Comparison of ENCODE assay signal across 26 cellular contexts in the genomic region with DNA sequence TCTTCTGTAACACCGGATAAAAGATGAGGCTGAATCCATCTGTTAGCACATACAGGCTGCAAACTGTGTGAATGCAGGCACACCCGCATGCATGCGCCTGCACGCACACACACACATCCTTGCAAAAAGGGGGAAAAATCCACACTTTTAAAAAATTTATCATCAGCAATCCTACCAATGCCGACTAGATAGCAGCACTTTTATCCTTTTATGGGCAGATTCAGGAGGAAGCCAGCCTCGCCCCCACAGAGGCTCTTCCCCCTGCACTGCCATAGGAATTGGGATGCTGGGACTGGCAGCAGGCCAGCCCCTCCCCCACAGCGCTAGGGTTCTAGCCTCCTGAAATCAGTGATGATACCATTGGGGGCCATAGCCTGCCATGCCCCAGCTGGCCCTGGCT. TPM values are rescaled to one million over a fixed set of nuclear protein-coding genes. Genes with fewer than 3 reads are reported as not detected.
A peak's percentile ranks its signal among the peaks of the same experiment; 100 is the strongest.
DNase-seq lines count a peak whose midpoint lies in the region; ATAC-seq and TF ChIP-seq lines count a peak whose summit lies in the region.
"Had no signal": no experiment of that assay in that cellular context is flagged by ENCODE, and none has a peak within 500 bp of the region (broad histone marks: within the 10 kb centered on the region; RNA-seq: fewer than 3 reads in every experiment).

No MANE protein-coding gene starts in this region.

- 0 out of 2 replicates have a peak overlapping the region, but pooled peaks have one; percentile 8 for H3K9ac ChIP-seq in BLaER1
- H3K9ac ChIP-seq in trophoblast cell (ENCODE audit: low read length) = no peak overlapping the region

- H3K27me3 ChIP-seq in BLaER1 = no peaks in the 10 kb centered on the region
- no peaks in the 10 kb centered on the region for H3K27me3 ChIP-seq in SJCRH30
- H3K27me3 ChIP-seq in trophoblast cell (ENCODE audit: insufficient read depth, low read length) = no peaks in the 10 kb centered on the region
- no peaks in the 10 kb centered on the region for H3K27me3 ChIP-seq in brain microvascular endothelial cell (replicated peaks)
- H3K27me3 ChIP-seq: right lobe of liver, upper lobe of right lung had no signal

- no peak for TF ChIP-seq POLR2A in erythroblast (IDR thresholded peaks at IDR 0.05; ENCODE audit: low read length)

- peak overlapping the region; percentile 89 for H4K91ac ChIP-seq in trophoblast cell (ENCODE audit: low read depth, low read length)

- no peak overlapping the region for H4K12ac ChIP-seq in trophoblast cell (ENCODE audit: low read depth, low read length)

- in situ Hi-C loops in brain microvascular endothelial cell (cut with HindIII; ENCODE audit: low pct_ligation_motif_present, low sequenced_read_pairs) = no loop called here

- no peak for TF ChIP-seq CTCF in brain microvascular endothelial cell (IDR thresholded peaks at IDR 0.05; ENCODE audit: low read depth, low read length, missing control alignments)

- H2BK12ac ChIP-seq in trophoblast cell (ENCODE audit: low read length) = peak overlapping the region; percentile 65

- POLR2A ChIA-PET in HEK293T (lab: Yijun Ruan, JAX) = no interaction called here

- peak overlapping the region; percentile 63 for H3K18ac ChIP-seq in trophoblast cell (ENCODE audit: low read length)

- H4K8ac ChIP-seq in trophoblast cell (ENCODE audit: low read depth, low read length) = no peak overlapping the region

- H3K9me3 ChIP-seq in BLaER1 (peaks cover 7% of the 10 kb centered on the region; the same call in 1 of the 2 replicates), SJCRH30 (replicated peaks) (no peaks in the 10 kb centered on the region), trophoblast cell (ENCODE audit: insufficient read depth, low read depth, low read length) (no peaks in the 10 kb centered on the region)
- H3K9me3 ChIP-seq: A549, right lobe of liver, upper lobe of right lung had no signal

- H3K79me1 ChIP-seq in trophoblast cell (ENCODE audit: low read length) = peaks cover 7% of the 10 kb centered on the region

- WGBS in trophoblast cell (ENCODE audit: extremely low coverage, insufficient coverage, insufficient read length) = no CpG with 5 or more reads among the region's 7 CpGs

- peaks cover 3% of the 10 kb centered on the region for H3K79me2 ChIP-seq in trophoblast cell (ENCODE audit: control insufficient read depth, insufficient read depth, low read length, poor library complexity)

- peak overlapping the region; percentile 87 for H3K14ac ChIP-seq in trophoblast cell (ENCODE audit: low read length)

- peaks cover 4% of the 10 kb centered on the region; the same call in 1 of the 2 replicates for H4K20me1 ChIP-seq in BLaER1

- peak overlapping the region; percentile 72 for H2BK5ac ChIP-seq in trophoblast cell (ENCODE audit: low read depth, low read length, poor library complexity)

- peak overlapping the region; percentile 35 for H2AK5ac ChIP-seq in trophoblast cell (ENCODE audit: low read length)

- H3K4me1 ChIP-seq in BLaER1 = peaks cover 64% of the 10 kb centered on the region
- H3K4me1 ChIP-seq in SJCRH30 = peaks cover 37% of the 10 kb centered on the region
- peaks cover 13 to 18% of the 10 kb centered on the region in 2 experiments for H3K4me1 ChIP-seq in trophoblast cell (ENCODE audit: control insufficient read depth in 1 of 2, insufficient read depth in 2 of 2, low read length in 2 of 2)
- H3K4me1 ChIP-seq: A549, right lobe of liver had no signal

- peak overlapping the region; percentile 58 for H3K4ac ChIP-seq in trophoblast cell (ENCODE audit: low read depth, low read length)

- no peak for ATAC-seq in HG02571 (IDR thresholded peaks at IDR 0.05; ENCODE audit: unreplicated experiment)
- ATAC-seq: A549; activated CD4-positive, alpha-beta T cell treated with anti-CD3 and anti-CD28 coated beads for 36 hours; activated CD8-positive, alpha-beta T cell treated with anti-CD3 and anti-CD28 coated beads, Interleukin-2, amount 10 ng/mL, durations not matched to agents 7 days and 5 days; activated T-helper 17 cell treated with anti-CD3 and anti-CD28 coated beads, Interleukin-2, amount 50 U/mL, for 72 hours; CD8-positive, alpha-beta T cell; GM12878; stimulated activated effector memory CD8-positive, alpha-beta T cell treated with anti-CD3 and anti-CD28 coated beads, Interleukin-12 subunit alpha, Interleukin-12 subunit beta, amount 100 ng/mL, for 72 hours had no signal

- H2AFZ ChIP-seq in trophoblast cell (ENCODE audit: insufficient read depth, low read length, poor library complexity) = no peak overlapping the region

- H3K4me3 ChIP-seq in BLaER1 = no peak overlapping the region
- H3K4me3 ChIP-seq in SJCRH30 = no peak overlapping the region
- H3K4me3 ChIP-seq in trophoblast cell (ENCODE audit: low read depth, low read length) = no peak overlapping the region
- H3K4me3 ChIP-seq in brain microvascular endothelial cell (ENCODE audit: low read depth, low read length) = no peak overlapping the region
- H3K4me3 ChIP-seq: A549, GM12878, right lobe of liver, upper lobe of right lung had no signal

- H3K36me3 ChIP-seq in BLaER1 (0 out of 2 replicates have a peak, but pooled peaks cover 3% of the 10 kb centered on the region), SJCRH30 (peaks cover 7% of the 10 kb centered on the region; the same call in 1 of the 2 replicates), trophoblast cell (ENCODE audit: control insufficient read depth in 1 of 2, insufficient read depth in 2 of 2, low read length in 2 of 2) (peaks cover 4 to 7% of the 10 kb centered on the region in 2 experiments), brain microvascular endothelial cell (replicated peaks) (no peaks in the 10 kb centered on the region)
- H3K36me3 ChIP-seq: right lobe of liver, upper lobe of right lung had no signal

- H3K27ac ChIP-seq in BLaER1 (peak overlapping the region; percentile 36; the same call in 1 of the 2 replicates), SJCRH30 (peak overlapping the region; percentile 89), trophoblast cell (ENCODE audit: low read depth, low read length) (peak overlapping the region; percentile 30), brain microvascular endothelial cell (no peak overlapping the region)
- H3K27ac ChIP-seq: A549, right lobe of liver, upper lobe of right lung had no signal

- CTCF ChIA-PET in HEK293T (lab: Yijun Ruan, JAX) = no interaction called here

- DNase-seq in SJCRH30 (peak in 1 of 2 experiments; percentile 37), erythroblast (lab: John Stamatoyannopoulos, UW) (peak; percentile 17 to 55), trophoblast cell (peak in 1 of 2 donors; percentile 29), brain microvascular endothelial cell (no peak), NCI-H510A (lab: John Stamatoyannopoulos, UW) (no peak), HEK293T (ENCODE audit: extremely low spot score) (no peak)
- DNase-seq: activated CD4-positive, alpha-beta T cell treated with anti-CD3 and anti-CD28 coated beads for 36 hours; activated CD8-positive, alpha-beta T cell treated with anti-CD3 and anti-CD28 coated beads, Interleukin-2, amount 10 ng/mL, durations not matched to agents 7 days and 5 days; activated naive CD4-positive, alpha-beta T cell treated with anti-CD3 and anti-CD28 coated beads, Interleukin-2, amount 50 U/mL, for 16 hours; AML-193; amniotic stem cell; CD8-positive, alpha-beta T cell; effector CD8-positive, alpha-beta T cell; HCEC 1CT; mesendoderm; NCI-H446 treated with DMSO at 0.1 percent for 48 hours; right lobe of liver; SHP77 treated with DMSO at 0.1 percent for 48 hours; stimulated activated CD4-positive, alpha-beta T cell treated with anti-CD3 and anti-CD28 coated beads, Interleukin-4, amount 100 ng/mL, for 4 hours; upper lobe of right lung had no signal

- no peak overlapping the region for H3K23ac ChIP-seq in trophoblast cell (ENCODE audit: low read length)

- peak overlapping the region; percentile 81 for H3K4me2 ChIP-seq in BLaER1
- H3K4me2 ChIP-seq in trophoblast cell (ENCODE audit: low read length) = no peak overlapping the region
- H3K4me2 ChIP-seq: A549 had no signal

- peak overlapping the region; percentile 94 for H2BK120ac ChIP-seq in trophoblast cell (ENCODE audit: insufficient read depth, low read length, poor library complexity)

TF ChIP-seq in HEK293T, 16 proteins besides CTCF, POLR2A, EP300 and RAD21:
- TF ChIP-seq BHLHE40 (IDR thresholded peaks at IDR 0.05; ENCODE audit: borderline replicate concordance) = no peak
- TF ChIP-seq ARNT (IDR thresholded peaks at IDR 0.05) = no peak
- TF ChIP-seq PKNOX1 (IDR thresholded peaks at IDR 0.05) = no peak
- TF ChIP-seq LEF1 (IDR thresholded peaks at IDR 0.05; ENCODE audit: borderline replicate concordance) = no peak
- TF ChIP-seq ELF4 (IDR thresholded peaks at IDR 0.05) = no peak
- TF ChIP-seq TARDBP (IDR thresholded peaks at IDR 0.05) = no peak
- no peak for TF ChIP-seq NFRKB (IDR thresholded peaks at IDR 0.05)
- no peak for TF ChIP-seq FOXA1 (IDR thresholded peaks at IDR 0.05)
- TF ChIP-seq FOXM1 (IDR thresholded peaks at IDR 0.05; ENCODE audit: borderline replicate concordance) = no peak
- TF ChIP-seq ZNF384 (IDR thresholded peaks at IDR 0.05) = no peak
- TF ChIP-seq CTBP1 (IDR thresholded peaks at IDR 0.05; ENCODE audit: borderline replicate concordance) = no peak
- no peak for TF ChIP-seq HDGF (IDR thresholded peaks at IDR 0.05; ENCODE audit: borderline replicate concordance)
- TF ChIP-seq L3MBTL2 (conservative IDR thresholded peaks at IDR 0.05) = no peak
- TF ChIP-seq SUZ12 (IDR thresholded peaks at IDR 0.05) = no peak
- TF ChIP-seq FOXK2 (IDR thresholded peaks at IDR 0.05) = no peak
- TF ChIP-seq SP1 (IDR thresholded peaks at IDR 0.05) = no peak

RNA-seq across cellular contexts. Expression of gene CYRIA, which starts 25.6 kb away (rescaled TPM):
- total RNA-seq in SJCRH30 (2014; rRNA removed; shearing (Covaris generic)) = 18.3 and 22.2 TPM in 2 replicates
- polyA plus RNA-seq in trophoblast cell (2013) = 98.2 and 109 TPM in 2 replicates

Comparison
In these comparisons a context has a peak if more than half of its experiments do, and no peak if none do; other contexts are left out.
1. DNase-seq: peak in erythroblast (2 of 2); none in brain microvascular endothelial cell (single experiment), NCI-H510A (single experiment) and HEK293T (single experiment).